ENCODE assay signal across 1 cellular context in the genomic region with DNA sequence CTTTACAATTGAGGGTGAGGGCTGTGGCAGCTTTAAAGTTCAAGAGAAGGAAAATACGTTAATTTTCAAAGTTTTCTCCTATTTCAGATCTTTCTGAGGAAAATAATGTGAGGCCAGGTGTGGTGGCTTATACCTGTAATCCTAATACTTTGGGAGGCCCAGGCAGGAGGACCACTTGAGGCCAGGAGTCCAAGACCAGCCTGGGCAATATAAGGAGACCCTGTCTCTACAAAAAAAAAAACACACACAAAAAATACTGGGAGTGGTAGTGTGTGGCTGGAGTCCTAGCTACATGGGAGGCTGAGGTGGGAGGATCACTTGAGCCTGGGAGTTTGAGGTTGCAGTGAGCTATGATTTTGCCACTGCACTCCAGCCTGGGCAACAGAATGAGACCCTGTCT.
TF ChIP-seq lines count a peak whose summit lies in the region.

No MANE protein-coding gene starts in this region.

TF ChIP-seq in HepG2, 621 proteins besides CTCF, POLR2A, EP300 and RAD21:
- TF ChIP-seq ZFP90 (CRISPR knock-in tag; IDR thresholded peaks at IDR 0.05; ENCODE audit: borderline replicate concordance), result 0 out of 2 replicates have a peak, but pooled peaks have one; percentile 5
- peak; percentile 12; the same call in 1 of the 2 replicates for TF ChIP-seq CHD4 (IDR thresholded peaks at IDR 0.05; ENCODE audit: borderline replicate concordance, low read length)
- TF ChIP-seq, protein P1, sequence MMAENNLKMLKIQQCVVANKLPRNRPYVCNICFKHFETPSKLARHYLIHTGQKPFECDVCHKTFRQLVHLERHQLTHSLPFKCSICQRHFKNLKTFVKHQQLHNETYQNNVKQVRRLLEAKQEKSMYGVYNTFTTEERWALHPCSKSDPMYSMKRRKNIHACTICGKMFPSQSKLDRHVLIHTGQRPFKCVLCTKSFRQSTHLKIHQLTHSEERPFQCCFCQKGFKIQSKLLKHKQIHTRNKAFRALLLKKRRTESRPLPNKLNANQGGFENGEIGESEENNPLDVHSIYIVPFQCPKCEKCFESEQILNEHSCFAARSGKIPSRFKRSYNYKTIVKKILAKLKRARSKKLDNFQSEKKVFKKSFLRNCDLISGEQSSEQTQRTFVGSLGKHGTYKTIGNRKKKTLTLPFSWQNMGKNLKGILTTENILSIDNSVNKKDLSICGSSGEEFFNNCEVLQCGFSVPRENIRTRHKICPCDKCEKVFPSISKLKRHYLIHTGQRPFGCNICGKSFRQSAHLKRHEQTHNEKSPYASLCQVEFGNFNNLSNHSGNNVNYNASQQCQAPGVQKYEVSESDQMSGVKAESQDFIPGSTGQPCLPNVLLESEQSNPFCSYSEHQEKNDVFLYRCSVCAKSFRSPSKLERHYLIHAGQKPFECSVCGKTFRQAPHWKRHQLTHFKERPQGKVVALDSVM (CRISPR knock-in tag; IDR thresholded peaks at IDR 0.05), result peak; percentile 97
TF ChIP-seq in HepG2: peak in this region for 3; not testable (repeated sequence) for 618.
